ENCODE assay signal across 17 cellular contexts in the genomic region with DNA sequence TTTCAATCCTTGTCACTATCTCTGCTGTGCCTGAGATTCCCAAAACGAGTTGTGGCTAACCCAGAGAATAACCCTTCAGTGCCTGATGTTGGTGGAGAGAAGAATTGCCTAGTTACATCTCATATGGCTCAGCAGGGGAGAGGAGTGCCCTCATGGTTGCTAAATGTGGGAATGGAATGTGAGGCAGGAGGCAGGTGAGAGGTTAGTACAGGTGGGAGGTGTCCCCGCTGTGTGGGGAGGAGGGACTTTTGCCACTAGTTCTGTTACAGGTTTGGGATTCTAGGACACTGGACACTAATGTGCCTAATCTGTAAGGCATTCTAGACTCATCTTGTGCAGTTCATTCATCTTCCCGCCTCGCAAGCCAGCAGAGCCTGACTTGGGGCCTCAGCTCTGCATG. TPM values are rescaled to one million over a fixed set of nuclear protein-coding genes. Genes with fewer than 3 reads are reported as not detected.
DNase-seq lines count a peak whose midpoint lies in the region; ATAC-seq, FAIRE-seq and TF ChIP-seq lines count a peak whose summit lies in the region.
"Had no signal": no experiment of that assay in that cellular context is flagged by ENCODE, and none has a peak within 500 bp of the region (broad histone marks: within the 10 kb centered on the region; RNA-seq: fewer than 3 reads in every experiment).

No MANE protein-coding gene starts in this region.

- H3K18ac ChIP-seq in H9 (ENCODE audit: insufficient read length, low read depth, low read length) = no peak overlapping the region

- no peak overlapping the region for H3K4me3 Mint-ChIP-seq in H9
- H3K4me3 Mint-ChIP-seq: brain, T-cell had no signal

- peak; percentile 53 for DNase-seq in H9
- DNase-seq in NCI-H226 = peak; percentile 11
- peak; percentile 10 for DNase-seq in glomerular visceral epithelial cell (ENCODE audit: extremely low spot score)
- no peak for DNase-seq in pancreas
- DNase-seq in activated CD4-positive, CD25-positive, alpha-beta regulatory T cell treated with anti-CD3 and anti-CD28 coated beads, Interleukin-2, amount 50 U/mL, for 72 hours = no peak
- DNase-seq in retina = no peak
- no peak for DNase-seq in GF-D8 (lab: John Stamatoyannopoulos, UW)
- DNase-seq: activated CD8-positive, alpha-beta memory T cell treated with anti-CD3 and anti-CD28 coated beads, Interleukin-2, amount 50 U/mL, for 48 hours; activated naive CD4-positive, alpha-beta T cell treated with anti-CD3 and anti-CD28 coated beads, Interleukin-2, amount 50 U/mL, for 16 hours; BE2C; DND-41; MV-4-11; NCI-H526; T-cell had no signal

- H2BK5ac ChIP-seq in H9 (ENCODE audit: insufficient read length, low read length) = no peak overlapping the region

- no peak overlapping the region for H3K4ac ChIP-seq in H9 (ENCODE audit: low read depth, low read length)

- no peak overlapping the region for H3K4me3 ChIP-seq in pancreas

- H3K23me2 ChIP-seq in H9 (ENCODE audit: insufficient read length, low read depth, low read length, poor library complexity, severe bottlenecking) = no peaks in the 10 kb centered on the region

- no peak overlapping the region for H4K91ac ChIP-seq in H9 (ENCODE audit: insufficient read length, low read depth, low read length)

- H2AFZ ChIP-seq in H9 (ENCODE audit: low read length) = no peak overlapping the region

- WGBS in H9 (ENCODE audit: extremely low coverage, insufficient read length, low lambda C conversion rate) = no CpG with 5 or more reads among the region's 4 CpGs
- WGBS in pancreas, 2 donors = 65 to 68% methylated on average over 4 of the region's 4 CpGs

- no peak overlapping the region for H4K5ac ChIP-seq in H9 (ENCODE audit: insufficient read length, low read depth, low read length)

- no peak overlapping the region for H2BK15ac ChIP-seq in H9 (ENCODE audit: low read depth, low read length)

- peaks cover 25 to 26% of the 10 kb centered on the region in 2 experiments for H3K4me1 Mint-ChIP-seq in H9

- H2BK12ac ChIP-seq in H9 (ENCODE audit: insufficient read length, low read depth, low read length) = no peak overlapping the region

- H3K9me3 Mint-ChIP-seq in H9 = peaks cover 14 to 22% of the 10 kb centered on the region in 2 experiments

- H3K36me3 ChIP-seq in pancreas = no peaks in the 10 kb centered on the region

- H3K56ac ChIP-seq in H9 (ENCODE audit: insufficient read length, low read depth, low read length) = no peak overlapping the region

- H3K4me2 ChIP-seq in H9 (ENCODE audit: insufficient read depth, insufficient read length, low read length) = no peak overlapping the region

- H3K9me3 ChIP-seq in H9 (ENCODE audit: control insufficient read depth, low read depth, low read length) (no peaks in the 10 kb centered on the region), pancreas (no peaks in the 10 kb centered on the region)
- H3K9me3 ChIP-seq: BE2C had no signal

- peaks cover 6% of the 10 kb centered on the region; the same call in 1 of the 2 replicates for H3K79me2 ChIP-seq in H9 (ENCODE audit: insufficient read depth, low read length)

- no peaks in the 10 kb centered on the region for H4K20me1 ChIP-seq in H9 (ENCODE audit: control insufficient read depth, insufficient read depth, insufficient read length)

- ATAC-seq in pancreas = peak; percentile 40 to 62 (median 48)
- ATAC-seq: activated CD4-positive, CD25-positive, alpha-beta regulatory T cell treated with anti-CD3 and anti-CD28 coated beads, Interleukin-2, amount 50 U/mL, for 24 hours; T-cell had no signal

- no peak overlapping the region for H3T11ph ChIP-seq in H9 (ENCODE audit: low read length)

- no peak overlapping the region for H2BK20ac ChIP-seq in H9 (ENCODE audit: low read depth, low read length, poor library complexity, severe bottlenecking)

- H3K9ac ChIP-seq in H9 (ENCODE audit: extremely low read depth, insufficient read length, low read length) = no peak overlapping the region

- peaks cover 25 to 33% (median 26%) of the 10 kb centered on the region in 3 experiments for H3K36me3 Mint-ChIP-seq in H9 (ENCODE audit: insufficient read depth in 1 of 3, low read depth in 3 of 3)

- H3K23ac ChIP-seq in H9 (ENCODE audit: insufficient read length, low read depth, low read length) = no peak overlapping the region

- no peak overlapping the region for H2AK5ac ChIP-seq in H9 (ENCODE audit: insufficient read length, low read length)

- no peak overlapping the region for H3K14ac ChIP-seq in H9 (ENCODE audit: insufficient read depth, low read length)

- no peak overlapping the region for H2BK120ac ChIP-seq in H9 (ENCODE audit: low read depth, low read length, poor library complexity, severe bottlenecking)

- H3K27me3 ChIP-seq in H9 (ENCODE audit: insufficient read depth, low read length) = no peaks in the 10 kb centered on the region
- H3K27me3 ChIP-seq in pancreas = no peaks in the 10 kb centered on the region
- H3K27me3 ChIP-seq: BE2C had no signal

- peaks cover 4% of the 10 kb centered on the region for H3K79me1 ChIP-seq in H9 (ENCODE audit: insufficient read depth, low read depth, low read length, poor library complexity, severe bottlenecking)

- H3K4me1 ChIP-seq in H9 (ENCODE audit: insufficient read depth, low read length) (peaks cover 6% of the 10 kb centered on the region; the same call in 1 of the 2 replicates), pancreas (peaks cover 5 to 33% (median 26%) of the 10 kb centered on the region in 3 donors)
- H3K4me1 ChIP-seq: BE2C had no signal

- no peaks in the 10 kb centered on the region for H3K27me3 Mint-ChIP-seq in H9 (ENCODE audit: low read depth)
- H3K27me3 Mint-ChIP-seq: brain, T-cell had no signal

- intact Hi-C loops in pancreas (cut with DNase I) = no loop called here

- H4K8ac ChIP-seq in H9 (replicated peaks; ENCODE audit: insufficient read length, low read depth, low read length) = no peak overlapping the region

- H3K27ac Mint-ChIP-seq in H9 = no peak overlapping the region; a peak in 1 of 7 replicates
- H3K27ac Mint-ChIP-seq: T-cell had no signal

- no peak overlapping the region for H3K27ac ChIP-seq in H9 (ENCODE audit: insufficient read length, low read depth, low read length)
- H3K27ac ChIP-seq in pancreas = peak overlapping the region in 2 of 4 donors; percentile 60 to 79

- FAIRE-seq in pancreas (lab: Jason Lieb, UNC) = no peak
- FAIRE-seq: H54 had no signal

- TF ChIP-seq CTCF in H9 (conservative IDR thresholded peaks at IDR 0.05) (no peak), pancreas (IDR thresholded peaks at IDR 0.05) (no peak)

RNA-seq across cellular contexts. Expression of a gene that starts 16.2 kb away (rescaled TPM):
- total RNA-seq in H9 (2021) (61.5 and 64.6 TPM in 2 replicates), pancreas (10 to 100 TPM; 46.0 to 88.8 (median 58.4) TPM)
- 1 to 10 TPM; 3.1 to 8.1 TPM for polyA plus RNA-seq in pancreas

Comparison
In these comparisons a context has a peak if more than half of its experiments do, and no peak if none do; other contexts are left out.
1. DNase-seq: peak in H9 (single experiment), NCI-H226 (single experiment) and glomerular visceral epithelial cell (single experiment); none in pancreas (0 of 6), activated CD4-positive, CD25-positive, alpha-beta regulatory T cell treated with anti-CD3 and anti-CD28 coated beads, Interleukin-2, amount 50 U/mL, for 72 hours (single experiment), retina (single experiment) and GF-D8 (single experiment).